ENCODE assay signal across 10 cellular contexts in the genomic region with DNA sequence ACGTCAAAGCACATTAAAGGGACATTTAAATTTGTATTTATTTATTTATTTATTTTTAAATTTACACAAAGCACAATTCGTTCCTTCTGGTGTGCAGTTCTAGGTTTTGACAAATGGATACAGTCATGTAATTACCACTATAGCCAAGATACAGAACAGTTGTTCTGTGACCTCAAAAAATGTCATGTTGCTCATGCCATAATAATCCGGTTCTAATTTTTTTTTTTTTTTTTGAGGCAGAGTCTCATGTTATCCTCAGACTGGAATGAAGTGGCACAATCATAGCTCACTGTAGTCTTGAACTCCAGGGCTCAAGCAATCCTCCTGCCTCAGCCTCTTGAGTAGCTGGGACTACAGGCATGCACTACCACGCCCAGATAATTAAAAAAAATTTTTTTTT. TPM values are rescaled to one million over a fixed set of nuclear protein-coding genes. Genes with fewer than 3 reads are reported as not detected.
A peak's percentile ranks its signal among the peaks of the same experiment; 100 is the strongest.
DNase-seq lines count a peak whose midpoint lies in the region; TF ChIP-seq lines count a peak whose summit lies in the region.
"Had no signal": no experiment of that assay in that cellular context is flagged by ENCODE, and none has a peak within 500 bp of the region (broad histone marks: within the 10 kb centered on the region; RNA-seq: fewer than 3 reads in every experiment).

No MANE protein-coding gene starts in this region.

- H3K27ac Mint-ChIP-seq in activated CD4-positive, alpha-beta memory T cell treated with anti-CD3 and anti-CD28 coated beads for 36 hours, result no peak overlapping the region
- H3K27ac Mint-ChIP-seq: IgD-negative memory B cell had no signal

- DNase-seq in HCEC 1CT (peak; percentile 14), amniotic epithelial cell (ENCODE audit: low read depth) (peak; percentile 14), NCI-H69 (lab: John Stamatoyannopoulos, UW) (no peak), BE2C (no peak)
- no peak for DNase-seq in activated CD4-positive, alpha-beta memory T cell treated with anti-CD3 and anti-CD28 coated beads for 36 hours
- DNase-seq: KG1 had no signal

- H4K20me1 ChIP-seq in neural cell (ENCODE audit: insufficient read depth), result no peaks in the 10 kb centered on the region
- H4K20me1 ChIP-seq: BLaER1 had no signal

- intact Hi-C loops in activated CD4-positive, alpha-beta memory T cell treated with anti-CD3 and anti-CD28 coated beads for 36 hours (cut with micrococcal nuclease), result no loop called here

- no peaks in the 10 kb centered on the region for H3K4me1 Mint-ChIP-seq in activated CD4-positive, alpha-beta memory T cell treated with anti-CD3 and anti-CD28 coated beads for 36 hours (ENCODE audit: low read depth)

- TF ChIP-seq RAD21 in neural cell (conservative IDR thresholded peaks at IDR 0.05), result no peak

- no peaks in the 10 kb centered on the region for H3K36me3 ChIP-seq in neural cell (ENCODE audit: insufficient read depth, low read length)
- H3K36me3 ChIP-seq in BE2C, result peaks cover 39% of the 10 kb centered on the region
- H3K36me3 ChIP-seq: BLaER1 had no signal

- H3K9me3 ChIP-seq in neural cell (ENCODE audit: low read length) (no peaks in the 10 kb centered on the region), BE2C (no peaks in the 10 kb centered on the region)
- H3K9me3 ChIP-seq: A549, BLaER1 had no signal

- peak overlapping the region; percentile 16 for H3K9ac ChIP-seq in neural cell (ENCODE audit: low read length)
- H3K9ac ChIP-seq: BLaER1 had no signal

- H3K9me2 ChIP-seq in neural cell (ENCODE audit: insufficient read depth, low read length), result no peaks in the 10 kb centered on the region

- no peaks in the 10 kb centered on the region for H3K36me3 Mint-ChIP-seq in activated CD4-positive, alpha-beta memory T cell treated with anti-CD3 and anti-CD28 coated beads for 36 hours
- H3K36me3 Mint-ChIP-seq: IgD-negative memory B cell had no signal

- H3K27me3 Mint-ChIP-seq in activated CD4-positive, alpha-beta memory T cell treated with anti-CD3 and anti-CD28 coated beads for 36 hours, result peaks cover 5% of the 10 kb centered on the region

- H3F3A ChIP-seq in neural cell (ENCODE audit: insufficient read depth, low read length, poor library complexity, severe bottlenecking), result peaks cover 4% of the 10 kb centered on the region

- TF ChIP-seq CTCF in neural cell (IDR thresholded peaks at IDR 0.05; ENCODE audit: poor library complexity, severe bottlenecking), result no peak
- TF ChIP-seq CTCF in BE2C (IDR thresholded peaks at IDR 0.05; ENCODE audit: low read depth, low read length), result no peak

- POLR2A ChIA-PET in activated CD4-positive, alpha-beta memory T cell treated with anti-CD3 and anti-CD28 coated beads for 36 hours (lab: Charles Lee), result no interaction called here

- no peaks in the 10 kb centered on the region for H3K9me3 Mint-ChIP-seq in activated CD4-positive, alpha-beta memory T cell treated with anti-CD3 and anti-CD28 coated beads for 36 hours
- H3K9me3 Mint-ChIP-seq: IgD-negative memory B cell had no signal

- peaks cover 8% of the 10 kb centered on the region for H3K4me1 ChIP-seq in BE2C
- H3K4me1 ChIP-seq: A549, BLaER1 had no signal

- no peaks in the 10 kb centered on the region for H3K27me3 ChIP-seq in neural cell (ENCODE audit: insufficient read depth, low read depth, low read length)
- no peaks in the 10 kb centered on the region for H3K27me3 ChIP-seq in BE2C

- H3K27ac ChIP-seq in neural cell (ENCODE audit: low read length), result peak overlapping the region; percentile 59
- H3K27ac ChIP-seq: A549, BLaER1 had no signal

- no peak overlapping the region for H2AFZ ChIP-seq in neural cell (ENCODE audit: low read depth, low read length)

- H3K4me3 ChIP-seq in neural cell (ENCODE audit: low read length) (no peak overlapping the region), BE2C (ENCODE audit: low read depth, low read length) (no peak overlapping the region)
- H3K4me3 ChIP-seq: A549, BLaER1 had no signal

- no peak overlapping the region for H3K4me2 ChIP-seq in neural cell (ENCODE audit: low read length)
- H3K4me2 ChIP-seq: A549, BLaER1 had no signal

- CTCF ChIA-PET in activated CD4-positive, alpha-beta memory T cell treated with anti-CD3 and anti-CD28 coated beads for 36 hours (lab: Charles Lee), result interaction anchor here (0.9 to 1.2 kb wide), 2 partner anchors 14 to 15 kb away, joined by 4 to 5 read pairs; no protein-coding TSS in a partner anchor

- H3K79me2 ChIP-seq in neural cell (replicated peaks; ENCODE audit: insufficient read depth, low read length), result peaks cover 55% of the 10 kb centered on the region

- TF ChIP-seq EP300 in neural cell (conservative IDR thresholded peaks at IDR 0.05; ENCODE audit: poor library complexity, severe bottlenecking), result no peak

- no peak overlapping the region for H3K4me3 Mint-ChIP-seq in activated CD4-positive, alpha-beta memory T cell treated with anti-CD3 and anti-CD28 coated beads for 36 hours
- H3K4me3 Mint-ChIP-seq: IgD-negative memory B cell had no signal

TF ChIP-seq in neural cell, 6 proteins besides CTCF, POLR2A, EP300 and RAD21:
- no peak for TF ChIP-seq MXI1 (conservative IDR thresholded peaks at IDR 0.05; ENCODE audit: poor library complexity, severe bottlenecking)
- TF ChIP-seq, protein P1, sequence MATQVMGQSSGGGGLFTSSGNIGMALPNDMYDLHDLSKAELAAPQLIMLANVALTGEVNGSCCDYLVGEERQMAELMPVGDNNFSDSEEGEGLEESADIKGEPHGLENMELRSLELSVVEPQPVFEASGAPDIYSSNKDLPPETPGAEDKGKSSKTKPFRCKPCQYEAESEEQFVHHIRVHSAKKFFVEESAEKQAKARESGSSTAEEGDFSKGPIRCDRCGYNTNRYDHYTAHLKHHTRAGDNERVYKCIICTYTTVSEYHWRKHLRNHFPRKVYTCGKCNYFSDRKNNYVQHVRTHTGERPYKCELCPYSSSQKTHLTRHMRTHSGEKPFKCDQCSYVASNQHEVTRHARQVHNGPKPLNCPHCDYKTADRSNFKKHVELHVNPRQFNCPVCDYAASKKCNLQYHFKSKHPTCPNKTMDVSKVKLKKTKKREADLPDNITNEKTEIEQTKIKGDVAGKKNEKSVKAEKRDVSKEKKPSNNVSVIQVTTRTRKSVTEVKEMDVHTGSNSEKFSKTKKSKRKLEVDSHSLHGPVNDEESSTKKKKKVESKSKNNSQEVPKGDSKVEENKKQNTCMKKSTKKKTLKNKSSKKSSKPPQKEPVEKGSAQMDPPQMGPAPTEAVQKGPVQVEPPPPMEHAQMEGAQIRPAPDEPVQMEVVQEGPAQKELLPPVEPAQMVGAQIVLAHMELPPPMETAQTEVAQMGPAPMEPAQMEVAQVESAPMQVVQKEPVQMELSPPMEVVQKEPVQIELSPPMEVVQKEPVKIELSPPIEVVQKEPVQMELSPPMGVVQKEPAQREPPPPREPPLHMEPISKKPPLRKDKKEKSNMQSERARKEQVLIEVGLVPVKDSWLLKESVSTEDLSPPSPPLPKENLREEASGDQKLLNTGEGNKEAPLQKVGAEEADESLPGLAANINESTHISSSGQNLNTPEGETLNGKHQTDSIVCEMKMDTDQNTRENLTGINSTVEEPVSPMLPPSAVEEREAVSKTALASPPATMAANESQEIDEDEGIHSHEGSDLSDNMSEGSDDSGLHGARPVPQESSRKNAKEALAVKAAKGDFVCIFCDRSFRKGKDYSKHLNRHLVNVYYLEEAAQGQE (IDR thresholded peaks at IDR 0.05; ENCODE audit: borderline replicate concordance), result no peak
- no peak for TF ChIP-seq EZH2 (IDR thresholded peaks at IDR 0.05; ENCODE audit: borderline replicate concordance, insufficient read depth, low read length, poor library complexity, severe bottlenecking)
- no peak for TF ChIP-seq POLR2AphosphoS5 (IDR thresholded peaks at IDR 0.05)
- TF ChIP-seq SMC3 (conservative IDR thresholded peaks at IDR 0.05; ENCODE audit: poor library complexity), result no peak
- TF ChIP-seq TAF1 (IDR thresholded peaks at IDR 0.05; ENCODE audit: low read depth), result no peak

RNA-seq across cellular contexts. Expression of a gene that starts 7.8 kb away (rescaled TPM):
- polyA plus RNA-seq in neural cell, result 372 and 432 TPM in 2 replicates
- polyA minus RNA-seq in neural cell, result 574 and 625 TPM in 2 replicates
- not detected for total RNA-seq in activated CD4-positive, alpha-beta memory T cell treated with anti-CD3 and anti-CD28 coated beads for 36 hours
- polyA plus RNA-seq in BE2C (2012; ENCODE audit: insufficient read depth, insufficient read length, low read depth), result 16.1 TPM
- polyA plus RNA-seq: IgD-negative memory B cell had no signal

RNA-seq across cellular contexts. Expression of a gene that starts 24.0 kb away (rescaled TPM):
- polyA plus RNA-seq in neural cell, result 5.8 and 6.6 TPM in 2 replicates
- polyA minus RNA-seq in neural cell, result 11.2 and 11.6 TPM in 2 replicates
- 10 to 100 TPM; 22.1 to 22.2 TPM for total RNA-seq in activated CD4-positive, alpha-beta memory T cell treated with anti-CD3 and anti-CD28 coated beads for 36 hours
- polyA plus RNA-seq in BE2C (2012; ENCODE audit: insufficient read depth, insufficient read length, low read depth), result 28.7 TPM

Comparison
In these comparisons a context has a peak if more than half of its experiments do, and no peak if none do; other contexts are left out.
1. DNase-seq: peak in HCEC 1CT (single experiment) and amniotic epithelial cell (single experiment); none in activated CD4-positive, alpha-beta memory T cell treated with anti-CD3 and anti-CD28 coated beads for 36 hours (single experiment), NCI-H69 (single experiment) and BE2C (single experiment).